8 cellular contexts compared by ENCODE assay signal in the genomic region with DNA sequence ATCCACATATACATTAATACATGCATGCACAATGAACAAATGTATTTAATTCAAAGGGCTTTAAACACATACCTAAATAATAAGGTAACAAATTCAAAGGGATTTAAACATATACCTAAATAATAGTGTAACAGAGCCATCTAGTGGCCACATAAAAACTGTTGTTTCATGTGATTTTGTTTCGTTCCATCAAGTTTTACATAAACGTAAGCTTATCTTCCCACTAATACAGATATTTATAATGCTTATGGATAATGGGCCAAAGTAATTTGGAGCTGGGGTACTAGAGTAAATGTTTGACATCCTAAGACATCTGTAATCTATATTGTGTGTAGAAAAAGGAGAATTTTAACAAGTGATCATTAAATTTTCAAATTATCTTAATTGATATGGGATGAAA.
DNase-seq lines count a peak whose midpoint lies in the region; ATAC-seq lines count a peak whose summit lies in the region.

No MANE protein-coding gene starts in this region.

- H3K9me3 Mint-ChIP-seq in activated naive CD8-positive, alpha-beta T cell treated with anti-CD3 and anti-CD28 coated beads for 36 hours, result no peaks in the 10 kb centered on the region

- peaks cover 2% of the 10 kb centered on the region for H3K4me1 Mint-ChIP-seq in activated naive CD8-positive, alpha-beta T cell treated with anti-CD3 and anti-CD28 coated beads for 36 hours

- no peak overlapping the region for H3K4me3 ChIP-seq in adipocyte (ENCODE audit: low read length)

- no peaks in the 10 kb centered on the region for H3K36me3 Mint-ChIP-seq in activated naive CD8-positive, alpha-beta T cell treated with anti-CD3 and anti-CD28 coated beads for 36 hours

- H3K4me1 ChIP-seq in adipocyte (ENCODE audit: control insufficient read depth, insufficient read depth, low read length), result no peaks in the 10 kb centered on the region

- H3K36me3 ChIP-seq in adipocyte (ENCODE audit: control insufficient read depth, insufficient read depth, low read length, severe bottlenecking), result no peaks in the 10 kb centered on the region

- no peaks in the 10 kb centered on the region for H3K27me3 Mint-ChIP-seq in activated naive CD8-positive, alpha-beta T cell treated with anti-CD3 and anti-CD28 coated beads for 36 hours

- DNase-seq in GM03348 (ENCODE audit: low spot score) (peak; percentile 38), NCI-H1048 (lab: John Stamatoyannopoulos, UW) (peak; percentile 7), adipocyte (ENCODE audit: low read depth) (peak; percentile 83), inferior parietal cortex (ENCODE audit: extremely low spot score) (peak; percentile 78), foreskin melanocyte (no peak)
- no peak for DNase-seq in activated T-cell treated with anti-CD3 and anti-CD28 coated beads, Interleukin-2, amount 50 U/mL, for 48 hours
- no peak for DNase-seq in activated naive CD8-positive, alpha-beta T cell treated with anti-CD3 and anti-CD28 coated beads for 36 hours

- ATAC-seq in GM21786 (IDR thresholded peaks at IDR 0.05; ENCODE audit: unreplicated experiment), result peak; percentile 49

- no peak overlapping the region for H3K9ac ChIP-seq in adipocyte (ENCODE audit: low read length)

- peaks cover 9% of the 10 kb centered on the region for H3K27me3 ChIP-seq in adipocyte (replicated peaks; ENCODE audit: control insufficient read depth, insufficient read depth, low read length)

- no peak overlapping the region for H3K27ac Mint-ChIP-seq in activated naive CD8-positive, alpha-beta T cell treated with anti-CD3 and anti-CD28 coated beads for 36 hours

- no peaks in the 10 kb centered on the region for H3K9me3 ChIP-seq in adipocyte (ENCODE audit: control insufficient read depth, low read length)

- no peak overlapping the region for H3K4me3 Mint-ChIP-seq in activated naive CD8-positive, alpha-beta T cell treated with anti-CD3 and anti-CD28 coated beads for 36 hours

Comparison
In these comparisons a context has a peak if more than half of its experiments do, and no peak if none do; other contexts are left out.
1. DNase-seq: peak in GM03348 (single experiment), NCI-H1048 (single experiment), adipocyte (single experiment) and inferior parietal cortex (single experiment); none in activated T-cell treated with anti-CD3 and anti-CD28 coated beads, Interleukin-2, amount 50 U/mL, for 48 hours (0 of 2), activated naive CD8-positive, alpha-beta T cell treated with anti-CD3 and anti-CD28 coated beads for 36 hours (single experiment) and foreskin melanocyte (single experiment).